Comparison of ENCODE assay signal across 21 cellular contexts in the genomic region with DNA sequence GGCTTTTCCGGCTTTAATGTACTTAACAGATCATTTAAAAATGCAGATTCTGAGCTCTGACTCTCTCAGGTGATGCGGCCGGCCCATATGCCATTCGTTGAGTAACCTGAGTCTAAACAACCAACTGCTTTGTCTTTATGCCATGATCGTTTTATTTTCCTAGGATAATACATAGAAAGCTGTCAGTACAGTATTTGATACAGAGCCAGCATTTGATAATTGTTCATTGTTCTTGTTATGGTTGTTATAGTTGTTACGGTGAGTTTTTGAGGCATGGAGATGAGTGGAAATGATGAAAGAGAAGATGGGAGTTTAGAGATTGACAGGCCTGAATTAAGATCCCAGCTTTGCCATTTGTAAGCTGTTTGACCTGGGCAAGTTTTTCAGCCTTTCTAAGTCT. TPM values are rescaled to one million over a fixed set of nuclear protein-coding genes. Genes with fewer than 3 reads are reported as not detected.
"Had no signal": no experiment of that assay in that cellular context is flagged by ENCODE, and none has a peak within 500 bp of the region (broad histone marks: within the 10 kb centered on the region; RNA-seq: fewer than 3 reads in every experiment).

No MANE protein-coding gene starts in this region.

- H3K27me3 ChIP-seq: heart left ventricle, ovary, testis, tibial nerve, upper lobe of right lung, vagina had no signal

- H3K4me1 ChIP-seq: heart left ventricle, spleen, upper lobe of right lung had no signal

- H3K36me3 ChIP-seq: heart left ventricle, ovary, spleen, tibial nerve, upper lobe of right lung, vagina had no signal

- H3K9me3 ChIP-seq: heart left ventricle, mucosa of descending colon, ovary, spleen, testis, tibial nerve, upper lobe of right lung, vagina had no signal

- H3K27ac ChIP-seq: coronary artery, heart left ventricle, ovary, spleen, upper lobe of right lung, vagina had no signal

- ATAC-seq: heart left ventricle; left lobe of liver; mucosa of descending colon; naive thymus-derived CD8-positive, alpha-beta T cell; right cardiac atrium; stimulated activated memory B cell treated with anti-CD40 and anti-IgM and Interleukin-4, amounts not matched to agents 10 μg/mL and 1 μg/mL and 100 μg/mL, for 72 hours; upper lobe of right lung had no signal

- DNase-seq: effector CD4-positive, alpha-beta T cell; endodermal cell; erythroblast; heart left ventricle; hippocampal formation; kidney glomerular epithelial cell; mucosa of descending colon; naive thymus-derived CD8-positive, alpha-beta T cell; ovary; right cardiac atrium; spleen; stimulated activated CD4-positive, alpha-beta T cell treated with anti-CD3 and anti-CD28 coated beads, Interleukin-15, amount 100 ng/mL, for 24 hours; stimulated activated CD4-positive, alpha-beta T cell treated with anti-CD3 and anti-CD28 coated beads, Interleukin-1b, Interleukin-23, amount 100 ng/mL, for 48 hours; stimulated activated CD4-positive, alpha-beta T cell treated with anti-CD3 and anti-CD28 coated beads, Interleukin-4, amount 100 ng/mL, for 24 hours; testis; upper lobe of right lung had no signal

- H3K4me3 ChIP-seq: coronary artery, heart left ventricle, mucosa of descending colon, ovary, spleen, testis, tibial nerve, upper lobe of right lung, vagina had no signal

RNA-seq across cellular contexts. Expression of gene TMEM45A, which starts 40.0 kb away (rescaled TPM):
- polyA plus RNA-seq: naive thymus-derived CD8-positive, alpha-beta T cell had no signal
